Comparison of ENCODE assay signal across 11 cellular contexts in the genomic region with DNA sequence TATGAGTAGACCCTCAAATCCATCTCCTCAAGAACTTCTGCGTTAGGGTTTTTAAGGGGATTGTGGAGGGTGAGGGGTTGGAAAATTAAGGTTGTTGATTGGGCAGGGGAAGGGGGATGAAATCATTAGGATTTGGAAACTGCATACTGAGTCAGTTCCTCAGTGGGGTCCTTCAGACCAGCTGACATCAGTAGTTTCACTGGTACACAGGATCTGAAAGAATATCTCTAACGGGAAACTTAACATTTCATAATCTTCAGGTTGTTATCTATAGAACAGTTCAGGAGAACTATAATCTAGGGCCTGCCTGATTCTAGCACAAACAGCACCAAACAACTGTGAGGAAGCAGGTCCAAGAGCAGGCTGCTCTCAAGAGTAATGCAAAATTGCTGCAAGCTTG. TPM values are rescaled to one million over a fixed set of nuclear protein-coding genes. Genes with fewer than 3 reads are reported as not detected.
"Had no signal": no experiment of that assay in that cellular context is flagged by ENCODE, and none has a peak within 500 bp of the region (broad histone marks: within the 10 kb centered on the region; RNA-seq: fewer than 3 reads in every experiment).

No MANE protein-coding gene starts in this region.

RNA-seq across cellular contexts. Expression of gene FCGR1A, which starts 27.2 kb away (rescaled TPM):
- total RNA-seq: activated naive CD4-positive, alpha-beta T cell treated with anti-CD3 and anti-CD28 coated beads for 36 hours; activated naive CD4-positive, alpha-beta T cell treated with anti-CD3 and anti-CD28 coated beads, Interleukin-2, amount 50 U/mL, for 72 hours; activated naive CD8-positive, alpha-beta T cell treated with anti-CD3 and anti-CD28 coated beads for 36 hours; activated T-cell treated with anti-CD3 and anti-CD28 coated beads, Interleukin-2, amount 50 U/mL, for 4 hours; activated T-cell treated with anti-CD3 and anti-CD28 coated beads, Interleukin-2, amount 50 U/mL, for 72 hours; activated T-helper 1 cell treated with anti-CD3 and anti-CD28 coated beads, Interleukin-12 subunit alpha, Interleukin-12 subunit beta, Interleukin-2, Interleukin-4 antibody, amounts not matched to agents 30 ng/mL and 10 ng/mL and 1 ng/mL, durations not matched to agents 14 hours and 24 hours and 36 hours; activated T-helper 17 cell treated with anti-CD3 and anti-CD28 coated beads, Interleukin-2, amount 50 U/mL, for 72 hours; activated T-helper 2 cell treated with anti-CD3 and anti-CD28 coated beads, Interferon-gamma antibody, Interleukin-2, Interleukin-4, amounts not matched to agents 10 μg/mL and 5 μg/mL and 100 μg/mL, durations not matched to agents 14 hours and 24 hours and 36 hours; astrocyte; bronchial epithelial cell; chondrocyte had no signal
